Comparison of ENCODE assay signal across 9 cellular contexts in genomic region chr10:35339946-35340345, GRCh38. TPM values are rescaled to one million over a fixed set of nuclear protein-coding genes. Genes with fewer than 3 reads are reported as not detected.
DNase-seq lines count a peak whose midpoint lies in the region; ATAC-seq, FAIRE-seq and TF ChIP-seq lines count a peak whose summit lies in the region.
"Had no signal": no experiment of that assay in that cellular context is flagged by ENCODE, and none has a peak within 500 bp of the region (broad histone marks: within the 10 kb centered on the region; RNA-seq: fewer than 3 reads in every experiment).

No MANE protein-coding gene starts in this region.

- CTCF ChIA-PET in HepG2 (lab: Yijun Ruan, JAX; ENCODE audit: low intra/inter-chr PET ratio, low total read pairs), result no interaction called here

- 72% methylated on average over 2 of the region's 2 CpGs for WGBS in HepG2 (ENCODE audit: low lambda C conversion rate)
- WGBS in right lobe of liver (ENCODE audit: insufficient coverage, low coverage, low lambda C conversion rate, missing lambda C conversion rate), result 72% methylated on average over 2 of the region's 2 CpGs
- WGBS in body of pancreas, 2 donors, result 70 to 79% methylated on average over 2 of the region's 2 CpGs

- TF ChIP-seq POLR2A in HepG2 (IDR thresholded peaks at IDR 0.05; ENCODE audit: insufficient read depth in 1 of 2, low read depth in 2 of 2, low read length in 2 of 2) (no peak), right lobe of liver (IDR thresholded peaks at IDR 0.05) (no peak), body of pancreas (IDR thresholded peaks at IDR 0.05) (no peak)

- H3K27me3 ChIP-seq in HepG2 (ENCODE audit: control insufficient read depth in 1 of 2, insufficient read depth in 2 of 2, low read length in 2 of 2) (no peaks in the 10 kb centered on the region; a peak in 2 of 5 replicates), right lobe of liver (no peaks in the 10 kb centered on the region), body of pancreas (no peaks in the 10 kb centered on the region)

- intact Hi-C loops in HepG2 (cut with micrococcal nuclease; ENCODE audit: unreplicated experiment), result loop anchor here (2.0 to 10.0 kb wide), 5 partner anchors 72 to 223 kb away; no protein-coding TSS in a partner anchor
- intact Hi-C loops in right lobe of liver (cut with DNase I), result loop anchor here in 1 of 2 donors (10.0 kb wide), 1 partner anchor 225 kb away; no protein-coding TSS in a partner anchor
- intact Hi-C loops in body of pancreas (cut with DNase I), result loop anchor here (10.0 kb wide), 1 partner anchor 125 kb away; no protein-coding TSS in a partner anchor

- H3K4me3 ChIP-seq in HepG2 (replicated peaks in 1 of 3; ENCODE audit: insufficient read depth in 1 of 3, low read depth in 2 of 3, low read length in 3 of 3) (no peak overlapping the region), right lobe of liver (no peak overlapping the region), body of pancreas (no peak overlapping the region)

- POLR2A ChIA-PET in HepG2 (lab: Yijun Ruan, JAX), result no interaction called here

- no peak overlapping the region for H2AFZ ChIP-seq in HepG2 (ENCODE audit: low read length)

- H3K4me1 ChIP-seq in HepG2 (ENCODE audit: insufficient read depth, low read length), result peaks cover 52% of the 10 kb centered on the region
- H3K4me1 ChIP-seq in right lobe of liver, result peaks cover 0 to 21% (median 10%) of the 10 kb centered on the region in 4 donors
- H3K4me1 ChIP-seq in body of pancreas, result peaks cover 24% of the 10 kb centered on the region

- peaks cover 77% of the 10 kb centered on the region for H3K79me2 ChIP-seq in HepG2 (ENCODE audit: insufficient read depth, low read length)

- H3K4me2 ChIP-seq in HepG2 (ENCODE audit: low read depth, low read length), result peak overlapping the region; percentile 81

- ATAC-seq in HepG2 (no peak), right lobe of liver (no peak), HG02885 (IDR thresholded peaks at IDR 0.05; ENCODE audit: poor library complexity, unreplicated experiment) (peak; percentile 50), body of pancreas (no peak)

- TF ChIP-seq CTCF in HepG2 (CRISPR knock-in tag; IDR thresholded peaks at IDR 0.05), result no peak
- no peak for TF ChIP-seq CTCF in right lobe of liver (IDR thresholded peaks at IDR 0.05)
- no peak for TF ChIP-seq CTCF in body of pancreas (IDR thresholded peaks at IDR 0.05)

- H3K9me3 ChIP-seq in HepG2 (ENCODE audit: low read length), result no peaks in the 10 kb centered on the region
- no peaks in the 10 kb centered on the region for H3K9me3 ChIP-seq in right lobe of liver
- no peaks in the 10 kb centered on the region for H3K9me3 ChIP-seq in body of pancreas

- TF ChIP-seq EP300 in HepG2 (IDR thresholded peaks at IDR 0.05; ENCODE audit: low read depth in 2 of 2, low read length in 2 of 2) (no peak), HepG2 (CRISPR knock-in tag; IDR thresholded peaks at IDR 0.05; ENCODE audit: borderline replicate concordance) (no peak)

- BruUV-seq in HepG2 (replicated peaks; lab: Mats Ljungman, UMichigan), result no TSS peak

- H3K27ac ChIP-seq in HepG2 (ENCODE audit: extremely low read length, insufficient read depth, low read length) (no peak overlapping the region), right lobe of liver (no peak overlapping the region), body of pancreas (no peak overlapping the region)

- peaks cover 49% of the 10 kb centered on the region for H4K20me1 ChIP-seq in HepG2 (ENCODE audit: insufficient read depth, low read length)

- no peak for TF ChIP-seq RAD21 in HepG2 (CRISPR knock-in tag; IDR thresholded peaks at IDR 0.05)

- FAIRE-seq in HepG2 (lab: Jason Lieb, UNC), result no peak
- no peak for FAIRE-seq in HTR-8/SVneo (lab: Jason Lieb, UNC)

- peaks cover 2 to 8% of the 10 kb centered on the region in 2 experiments; a peak in 1 of 5 replicates for H3K36me3 ChIP-seq in HepG2 (replicated peaks in 1 of 2; ENCODE audit: control insufficient read depth in 1 of 2, insufficient read depth in 2 of 2, low read length in 2 of 2)
- no peaks in the 10 kb centered on the region for H3K36me3 ChIP-seq in right lobe of liver
- H3K36me3 ChIP-seq in body of pancreas (replicated peaks in 1 of 2; ENCODE audit: insufficient read depth in 1 of 2, low read depth in 2 of 2), result no peaks in the 10 kb centered on the region

- in situ Hi-C loops in HepG2 (cut with HindIII; ENCODE audit: extremely low pct_ligation_motif_present, low pct_unique_long_range_greater_than_20kb), result no loop called here

- no peak overlapping the region for H3K9ac ChIP-seq in HepG2 (ENCODE audit: insufficient read depth, low read depth, low read length)

- DNase-seq in HepG2 (ENCODE audit: low spot score), result no peak
- DNase-seq in right lobe of liver, result no peak
- peak; percentile 14 for DNase-seq in RPMI7951 (ENCODE audit: low read depth)
- no peak for DNase-seq in CD1c-positive myeloid dendritic cell (ENCODE audit: extremely low spot score)
- no peak for DNase-seq in NCI-H774 (lab: John Stamatoyannopoulos, UW)
- no peak for DNase-seq in body of pancreas
- DNase-seq in HTR-8/SVneo (ENCODE audit: insufficient read length, low spot score), result no peak
- DNase-seq: Calu3 had no signal

TF ChIP-seq in HepG2, 621 proteins besides CTCF, POLR2A, EP300 and RAD21 (continues in another document):
- TF ChIP-seq ZNF564 (CRISPR knock-in tag; IDR thresholded peaks at IDR 0.05) (no peak), ZNF430 (CRISPR knock-in tag; IDR thresholded peaks at IDR 0.05) (no peak), HINFP (CRISPR knock-in tag; IDR thresholded peaks at IDR 0.05; ENCODE audit: low read depth) (no peak), ZNF746 (CRISPR knock-in tag; IDR thresholded peaks at IDR 0.05) (no peak), CBX1 (IDR thresholded peaks at IDR 0.05; ENCODE audit: low read depth) (no peak), FOXA3 (CRISPR knock-in tag; IDR thresholded peaks at IDR 0.05) (no peak), MTERF4 (CRISPR knock-in tag; IDR thresholded peaks at IDR 0.05) (no peak), CEBPB (IDR thresholded peaks at IDR 0.05; ENCODE audit: borderline replicate concordance, low read depth, low read length) (no peak), E2F5 (CRISPR knock-in tag; conservative IDR thresholded peaks at IDR 0.05) (no peak)

RNA-seq across cellular contexts. Expression of gene CCNY, which starts 3.6 kb away (rescaled TPM):
- total RNA-seq in HepG2 (2016; rRNA removed; fragmentation: Illumina TruSeq; extraction: Trizol), result 54.7 and 63.6 TPM in 2 replicates
- total RNA-seq in HepG2 (2016; cell fraction: cytosol; rRNA removed; fragmentation: Illumina TruSeq; extraction: Trizol; ENCODE audit: low read depth), result 18.1 and 25.9 TPM in 2 replicates
- total RNA-seq in HepG2 (2016; cell fraction: insoluble cytoplasmic fraction; rRNA removed; fragmentation: Illumina TruSeq; extraction: Trizol), result 53.9 and 58.9 TPM in 2 replicates
- 49.7 and 54.2 TPM in 2 replicates for total RNA-seq in HepG2 (2016; cell fraction: membrane; rRNA removed; fragmentation: Illumina TruSeq; extraction: Trizol)
- total RNA-seq in HepG2 (2016; cell fraction: nucleus; rRNA removed; fragmentation: Illumina TruSeq; extraction: Trizol), result 31.8 and 32.4 TPM in 2 replicates
- 46.4 and 48.2 TPM in 2 replicates for polyA plus RNA-seq in HepG2 (2011; rRNA removed)
- 27.7 and 34.1 TPM in 2 replicates for polyA plus RNA-seq in HepG2 (2011; cell fraction: cytosol; rRNA removed)
- polyA plus RNA-seq in HepG2 (2011; cell fraction: nucleus; rRNA removed), result 12.4 and 14.5 TPM in 2 replicates
- 49.5 and 71.9 TPM in 2 replicates for polyA plus RNA-seq in HepG2 (2012)
- 25.8 and 27.0 TPM in 2 replicates for polyA plus RNA-seq in HepG2 (2016; cell fraction: cytosol; fragmentation: Illumina TruSeq; extraction: Trizol; ENCODE audit: low read depth)
- 74.5 and 85.3 TPM in 2 replicates for polyA plus RNA-seq in HepG2 (2016; cell fraction: insoluble cytoplasmic fraction; fragmentation: Illumina TruSeq; extraction: Trizol; ENCODE audit: low read depth)
- 59.1 and 60.1 TPM in 2 replicates for polyA plus RNA-seq in HepG2 (2016; cell fraction: membrane; fragmentation: Illumina TruSeq; extraction: Trizol; ENCODE audit: low read depth)
- 48.6 and 48.7 TPM in 2 replicates for polyA plus RNA-seq in HepG2 (2016; cell fraction: nucleus; fragmentation: Illumina TruSeq; extraction: Trizol; ENCODE audit: insufficient read depth, low read depth)
- 42.9 and 44.3 TPM in 2 replicates for polyA minus RNA-seq in HepG2 (2011; rRNA and poly(A)+ RNA removed; ENCODE audit: low replicate concordance)
- 25.1 and 33.3 TPM in 2 replicates for polyA minus RNA-seq in HepG2 (2011; cell fraction: cytosol; rRNA and poly(A)+ RNA removed)
- 27.3 and 40.3 TPM in 2 replicates for polyA minus RNA-seq in HepG2 (2011; cell fraction: nucleus; rRNA and poly(A)+ RNA removed)
- total RNA-seq in right lobe of liver, result 10 to 100 TPM; 22.4 to 49.2 (median 41.4) TPM
- 35.3 and 44.2 TPM in 2 replicates for total RNA-seq in RPMI7951 (2014; rRNA removed; shearing (Covaris generic))
- 10 to 100 TPM in 1 of 2 donors, 1 to 10 TPM in 1; 9.6 to 18.9 TPM for total RNA-seq in body of pancreas
